1 cellular context compared by ENCODE assay signal in genomic region chr10:71319042-71319799, GRCh38.
TF ChIP-seq lines count a peak whose summit lies in the region.

Gene SLC29A3 (plus strand): TSS chr10:71319259. CDS start chr10:71319310, 51 bp downstream.

TF ChIP-seq in HepG2, 621 proteins besides CTCF, POLR2A, EP300 and RAD21 (continued from another document and continues in another):
- TF ChIP-seq, protein P1, sequence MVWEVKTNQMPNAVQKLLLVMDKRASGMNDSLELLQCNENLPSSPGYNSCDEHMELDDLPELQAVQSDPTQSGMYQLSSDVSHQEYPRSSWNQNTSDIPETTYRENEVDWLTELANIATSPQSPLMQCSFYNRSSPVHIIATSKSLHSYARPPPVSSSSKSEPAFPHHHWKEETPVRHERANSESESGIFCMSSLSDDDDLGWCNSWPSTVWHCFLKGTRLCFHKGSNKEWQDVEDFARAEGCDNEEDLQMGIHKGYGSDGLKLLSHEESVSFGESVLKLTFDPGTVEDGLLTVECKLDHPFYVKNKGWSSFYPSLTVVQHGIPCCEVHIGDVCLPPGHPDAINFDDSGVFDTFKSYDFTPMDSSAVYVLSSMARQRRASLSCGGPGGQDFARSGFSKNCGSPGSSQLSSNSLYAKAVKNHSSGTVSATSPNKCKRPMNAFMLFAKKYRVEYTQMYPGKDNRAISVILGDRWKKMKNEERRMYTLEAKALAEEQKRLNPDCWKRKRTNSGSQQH (CRISPR knock-in tag; IDR thresholded peaks at IDR 0.05; ENCODE audit: low read depth), result no peak
- TF ChIP-seq, protein P2, sequence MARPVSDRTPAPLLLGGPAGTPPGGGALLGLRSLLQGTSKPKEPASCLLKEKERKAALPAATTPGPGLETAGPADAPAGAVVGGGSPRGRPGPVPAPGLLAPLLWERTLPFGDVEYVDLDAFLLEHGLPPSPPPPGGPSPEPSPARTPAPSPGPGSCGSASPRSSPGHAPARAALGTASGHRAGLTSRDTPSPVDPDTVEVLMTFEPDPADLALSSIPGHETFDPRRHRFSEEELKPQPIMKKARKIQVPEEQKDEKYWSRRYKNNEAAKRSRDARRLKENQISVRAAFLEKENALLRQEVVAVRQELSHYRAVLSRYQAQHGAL (CRISPR knock-in tag; IDR thresholded peaks at IDR 0.05; ENCODE audit: not compliant biosample characterization), result no peak
- no peak for TF ChIP-seq GMEB1 (CRISPR knock-in tag; IDR thresholded peaks at IDR 0.05; ENCODE audit: borderline replicate concordance)
- TF ChIP-seq ELF3 (CRISPR knock-in tag; IDR thresholded peaks at IDR 0.05), result peak; percentile 43
- no peak for TF ChIP-seq SRF (IDR thresholded peaks at IDR 0.05; ENCODE audit: low read depth, low read length)
- TF ChIP-seq ZNF431 (CRISPR knock-in tag; IDR thresholded peaks at IDR 0.05; ENCODE audit: borderline replicate concordance, low read depth), result no peak
- TF ChIP-seq CHD4 (IDR thresholded peaks at IDR 0.05; ENCODE audit: borderline replicate concordance, low read length), result peak; percentile 26; the same call in 1 of the 2 replicates
- peak; percentile 16; the same call in 1 of the 2 replicates for TF ChIP-seq PPARG (CRISPR knock-in tag; conservative IDR thresholded peaks at IDR 0.05)
- TF ChIP-seq ZNF512 (CRISPR knock-in tag; IDR thresholded peaks at IDR 0.05), result no peak
- 0 out of 2 replicates have a peak, but pooled peaks have one; percentile 56 for TF ChIP-seq ZNF333 (CRISPR knock-in tag; IDR thresholded peaks at IDR 0.05; ENCODE audit: borderline replicate concordance)
- no peak for TF ChIP-seq FOXP1 (IDR thresholded peaks at IDR 0.05)
- peak; percentile 50 for TF ChIP-seq FOXP1 (CRISPR knock-in tag; IDR thresholded peaks at IDR 0.05)
- TF ChIP-seq FOXP4 (CRISPR knock-in tag; IDR thresholded peaks at IDR 0.05), result peak; percentile 23; the same call in 1 of the 2 replicates
- TF ChIP-seq ZNF160 (CRISPR knock-in tag; IDR thresholded peaks at IDR 0.05), result peak; percentile 27; the same call in 1 of the 2 replicates
- TF ChIP-seq, protein P3, sequence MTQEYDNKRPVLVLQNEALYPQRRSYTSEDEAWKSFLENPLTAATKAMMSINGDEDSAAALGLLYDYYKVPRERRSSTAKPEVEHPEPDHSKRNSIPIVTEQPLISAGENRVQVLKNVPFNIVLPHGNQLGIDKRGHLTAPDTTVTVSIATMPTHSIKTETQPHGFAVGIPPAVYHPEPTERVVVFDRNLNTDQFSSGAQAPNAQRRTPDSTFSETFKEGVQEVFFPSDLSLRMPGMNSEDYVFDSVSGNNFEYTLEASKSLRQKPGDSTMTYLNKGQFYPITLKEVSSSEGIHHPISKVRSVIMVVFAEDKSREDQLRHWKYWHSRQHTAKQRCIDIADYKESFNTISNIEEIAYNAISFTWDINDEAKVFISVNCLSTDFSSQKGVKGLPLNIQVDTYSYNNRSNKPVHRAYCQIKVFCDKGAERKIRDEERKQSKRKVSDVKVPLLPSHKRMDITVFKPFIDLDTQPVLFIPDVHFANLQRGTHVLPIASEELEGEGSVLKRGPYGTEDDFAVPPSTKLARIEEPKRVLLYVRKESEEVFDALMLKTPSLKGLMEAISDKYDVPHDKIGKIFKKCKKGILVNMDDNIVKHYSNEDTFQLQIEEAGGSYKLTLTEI (CRISPR knock-in tag; conservative IDR thresholded peaks at IDR 0.05), result no peak
- 0 out of 2 replicates have a peak, but pooled peaks have one; percentile 17 for TF ChIP-seq IRF2 (CRISPR knock-in tag; IDR thresholded peaks at IDR 0.05)
- no peak for TF ChIP-seq ZNF33A (CRISPR knock-in tag; IDR thresholded peaks at IDR 0.05; ENCODE audit: borderline replicate concordance)
- TF ChIP-seq ZNF776 (CRISPR knock-in tag; IDR thresholded peaks at IDR 0.05), result no peak; the same call in 1 of the 2 replicates
- no peak for TF ChIP-seq ZNF746 (CRISPR knock-in tag; IDR thresholded peaks at IDR 0.05)
- TF ChIP-seq, protein P4, sequence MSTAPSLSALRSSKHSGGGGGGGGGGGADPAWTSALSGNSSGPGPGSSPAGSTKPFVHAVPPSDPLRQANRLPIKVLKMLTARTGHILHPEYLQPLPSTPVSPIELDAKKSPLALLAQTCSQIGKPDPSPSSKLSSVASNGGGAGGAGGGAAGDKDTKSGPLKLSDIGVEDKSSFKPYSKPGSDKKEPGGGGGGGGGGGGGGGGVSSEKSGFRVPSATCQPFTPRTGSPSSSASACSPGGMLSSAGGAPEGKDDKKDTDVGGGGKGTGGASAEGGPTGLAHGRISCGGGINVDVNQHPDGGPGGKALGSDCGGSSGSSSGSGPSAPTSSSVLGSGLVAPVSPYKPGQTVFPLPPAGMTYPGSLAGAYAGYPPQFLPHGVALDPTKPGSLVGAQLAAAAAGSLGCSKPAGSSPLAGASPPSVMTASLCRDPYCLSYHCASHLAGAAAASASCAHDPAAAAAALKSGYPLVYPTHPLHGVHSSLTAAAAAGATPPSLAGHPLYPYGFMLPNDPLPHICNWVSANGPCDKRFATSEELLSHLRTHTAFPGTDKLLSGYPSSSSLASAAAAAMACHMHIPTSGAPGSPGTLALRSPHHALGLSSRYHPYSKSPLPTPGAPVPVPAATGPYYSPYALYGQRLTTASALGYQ (CRISPR knock-in tag; IDR thresholded peaks at IDR 0.05), result no peak
- no peak for TF ChIP-seq PRPF4 (IDR thresholded peaks at IDR 0.05; ENCODE audit: low read depth, low read length, poor library complexity, severe bottlenecking)
- TF ChIP-seq NFKBIZ (CRISPR knock-in tag; IDR thresholded peaks at IDR 0.05), result no peak
- TF ChIP-seq, protein P5, sequence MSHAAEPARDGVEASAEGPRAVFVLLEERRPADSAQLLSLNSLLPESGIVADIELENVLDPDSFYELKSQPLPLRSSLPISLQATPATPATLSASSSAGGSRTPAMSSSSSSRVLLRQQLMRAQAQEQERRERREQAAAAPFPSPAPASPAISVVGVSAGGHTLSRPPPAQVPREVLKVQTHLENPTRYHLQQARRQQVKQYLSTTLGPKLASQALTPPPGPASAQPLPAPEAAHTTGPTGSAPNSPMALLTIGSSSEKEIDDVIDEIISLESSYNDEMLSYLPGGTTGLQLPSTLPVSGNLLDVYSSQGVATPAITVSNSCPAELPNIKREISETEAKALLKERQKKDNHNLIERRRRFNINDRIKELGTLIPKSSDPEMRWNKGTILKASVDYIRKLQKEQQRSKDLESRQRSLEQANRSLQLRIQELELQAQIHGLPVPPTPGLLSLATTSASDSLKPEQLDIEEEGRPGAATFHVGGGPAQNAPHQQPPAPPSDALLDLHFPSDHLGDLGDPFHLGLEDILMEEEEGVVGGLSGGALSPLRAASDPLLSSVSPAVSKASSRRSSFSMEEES (CRISPR knock-in tag; IDR thresholded peaks at IDR 0.05), result no peak
- no peak for TF ChIP-seq CEBPB (IDR thresholded peaks at IDR 0.05; ENCODE audit: borderline replicate concordance, low read depth, low read length)
- no peak for TF ChIP-seq PCBP2 (optimal IDR thresholded peaks at IDR 0.05; ENCODE audit: low read depth, low read length, poor library complexity, severe bottlenecking)
- peak; percentile 13; the same call in 1 of the 2 replicates for TF ChIP-seq FOSL1 (CRISPR knock-in tag; IDR thresholded peaks at IDR 0.05; ENCODE audit: borderline replicate concordance)
- TF ChIP-seq MIER2 (CRISPR knock-in tag; IDR thresholded peaks at IDR 0.05), result no peak
- TF ChIP-seq ZNF879 (CRISPR knock-in tag; IDR thresholded peaks at IDR 0.05), result no peak
- TF ChIP-seq ZNF383 (CRISPR knock-in tag; IDR thresholded peaks at IDR 0.05; ENCODE audit: borderline replicate concordance), result no peak
- no peak; the same call in 1 of the 2 replicates for TF ChIP-seq CBX5 (CRISPR knock-in tag; IDR thresholded peaks at IDR 0.05; ENCODE audit: borderline replicate concordance)
- TF ChIP-seq ZBTB7A (CRISPR knock-in tag; IDR thresholded peaks at IDR 0.05), result no peak; the same call in none of the 2 replicates
- no peak for TF ChIP-seq PAF1 (CRISPR knock-in tag; IDR thresholded peaks at IDR 0.05)
- TF ChIP-seq ZNF615 (CRISPR knock-in tag; IDR thresholded peaks at IDR 0.05; ENCODE audit: borderline replicate concordance), result no peak
- no peak for TF ChIP-seq ZNF251 (CRISPR knock-in tag; IDR thresholded peaks at IDR 0.05)
- TF ChIP-seq BORCS8-MEF2B (CRISPR knock-in tag; IDR thresholded peaks at IDR 0.05), result no peak; the same call in 1 of the 2 replicates
- TF ChIP-seq IKZF5 (CRISPR knock-in tag; IDR thresholded peaks at IDR 0.05), result peak; percentile 20; the same call in 1 of the 2 replicates
- no peak for TF ChIP-seq CCDC6 (CRISPR knock-in tag; IDR thresholded peaks at IDR 0.05)
- TF ChIP-seq, protein P6, sequence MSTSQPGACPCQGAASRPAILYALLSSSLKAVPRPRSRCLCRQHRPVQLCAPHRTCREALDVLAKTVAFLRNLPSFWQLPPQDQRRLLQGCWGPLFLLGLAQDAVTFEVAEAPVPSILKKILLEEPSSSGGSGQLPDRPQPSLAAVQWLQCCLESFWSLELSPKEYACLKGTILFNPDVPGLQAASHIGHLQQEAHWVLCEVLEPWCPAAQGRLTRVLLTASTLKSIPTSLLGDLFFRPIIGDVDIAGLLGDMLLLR (CRISPR knock-in tag; IDR thresholded peaks at IDR 0.05), result no peak
- TF ChIP-seq ATM (IDR thresholded peaks at IDR 0.05; ENCODE audit: borderline replicate concordance), result no peak
- TF ChIP-seq MEF2D (CRISPR knock-in tag; IDR thresholded peaks at IDR 0.05), result no peak
- no peak for TF ChIP-seq MED13 (CRISPR knock-in tag; IDR thresholded peaks at IDR 0.05)
- TF ChIP-seq ZNF878 (CRISPR knock-in tag; IDR thresholded peaks at IDR 0.05), result no peak
- no peak for TF ChIP-seq CERS6 (CRISPR knock-in tag; IDR thresholded peaks at IDR 0.05)
- no peak for TF ChIP-seq ZFAT (CRISPR knock-in tag; conservative IDR thresholded peaks at IDR 0.05)
- TF ChIP-seq RBM39 (IDR thresholded peaks at IDR 0.05; ENCODE audit: low read depth, low read length, poor library complexity, severe bottlenecking), result peak; percentile 64
- no peak for TF ChIP-seq ZNF317 (CRISPR knock-in tag; IDR thresholded peaks at IDR 0.05)
- no peak for TF ChIP-seq MYC (CRISPR knock-in tag; IDR thresholded peaks at IDR 0.05; ENCODE audit: borderline replicate concordance)
- TF ChIP-seq, protein P7, sequence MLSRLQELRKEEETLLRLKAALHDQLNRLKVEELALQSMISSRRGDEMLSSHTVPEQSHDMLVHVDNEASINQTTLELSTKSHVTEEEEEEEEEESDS (CRISPR knock-in tag; IDR thresholded peaks at IDR 0.05; ENCODE audit: borderline replicate concordance), result no peak
- TF ChIP-seq SMAD3 (CRISPR knock-in tag; IDR thresholded peaks at IDR 0.05), result no peak
- peak; percentile 2; the same call in 1 of the 2 replicates for TF ChIP-seq ZSCAN20 (CRISPR knock-in tag; IDR thresholded peaks at IDR 0.05; ENCODE audit: borderline replicate concordance)
- no peak for TF ChIP-seq ZNF549 (CRISPR knock-in tag; IDR thresholded peaks at IDR 0.05)
- no peak for TF ChIP-seq NR2F6 (IDR thresholded peaks at IDR 0.05)
- TF ChIP-seq NR2F6 (CRISPR knock-in tag; IDR thresholded peaks at IDR 0.05), result peak; percentile 56; the same call in 1 of the 2 replicates
- no peak for TF ChIP-seq MATR3 (CRISPR knock-in tag; IDR thresholded peaks at IDR 0.05)
- TF ChIP-seq TCF7L2 (IDR thresholded peaks at IDR 0.05; ENCODE audit: low read depth, low read length), result no peak
